8 cellular contexts compared by ENCODE assay signal in genomic region chr10:50937230-50937907, GRCh38. TPM values are rescaled to one million over a fixed set of nuclear protein-coding genes. Genes with fewer than 3 reads are reported as not detected.
A peak's percentile ranks its signal among the peaks of the same experiment; 100 is the strongest.
DNase-seq lines count a peak whose midpoint lies in the region; ATAC-seq and TF ChIP-seq lines count a peak whose summit lies in the region.

No MANE protein-coding gene starts in this region.

- peak; percentile 49 for TF ChIP-seq CTCF in BE2C (IDR thresholded peaks at IDR 0.05; ENCODE audit: low read depth, low read length)
- peak; percentile 77 for TF ChIP-seq CTCF in astrocyte of the spinal cord (IDR thresholded peaks at IDR 0.05; ENCODE audit: low read depth, low read length)
- no peak for TF ChIP-seq CTCF in natural killer cell (IDR thresholded peaks at IDR 0.05)

- H3K4me3 ChIP-seq in BE2C (ENCODE audit: low read depth, low read length) (no peak overlapping the region), astrocyte of the spinal cord (ENCODE audit: low read depth, low read length) (no peak overlapping the region)

- no peaks in the 10 kb centered on the region for H3K36me3 ChIP-seq in BE2C

- H3K4me3 Mint-ChIP-seq in natural killer cell: no peak overlapping the region

- no peaks in the 10 kb centered on the region for H3K4me1 ChIP-seq in BE2C

- H3K9me3 Mint-ChIP-seq in natural killer cell: peaks cover 0 to 2% of the 10 kb centered on the region in 2 donors

- no peak for DNase-seq in BE2C
- peak; percentile 15 for DNase-seq in HS-5 (ENCODE audit: low read depth)
- DNase-seq in astrocyte of the spinal cord (ENCODE audit: low read depth, low spot score): peak; percentile 52
- DNase-seq in kidney tubule cell (ENCODE audit: low spot score): peak; percentile 38
- DNase-seq in natural killer cell: no peak
- no peak for DNase-seq in RPMI8226
- DNase-seq in NCI-H2029 treated with DMSO at 0.1 percent for 48 hours (lab: John Stamatoyannopoulos, UW): no peak
- DNase-seq in NOMO-1 (lab: John Stamatoyannopoulos, UW; ENCODE audit: unreplicated experiment in 2 of 2): no peak

- no peaks in the 10 kb centered on the region for H3K27me3 ChIP-seq in BE2C

- no peak overlapping the region for H3K27ac Mint-ChIP-seq in natural killer cell

- intact Hi-C loops in natural killer cell (cut with micrococcal nuclease): no loop called here

- H3K4me1 Mint-ChIP-seq in natural killer cell: no peaks in the 10 kb centered on the region

- H3K27me3 Mint-ChIP-seq in natural killer cell (ENCODE audit: low read depth in 2 of 2): peaks cover 10 to 14% of the 10 kb centered on the region in 2 donors

- H3K9me3 ChIP-seq in BE2C: no peaks in the 10 kb centered on the region

- ATAC-seq in natural killer cell: no peak

- in situ Hi-C loops in astrocyte of the spinal cord (cut with HindIII; ENCODE audit: low sequenced_read_pairs): no loop called here

- H3K36me3 Mint-ChIP-seq in natural killer cell: no peaks in the 10 kb centered on the region

RNA-seq across cellular contexts. Expression of gene A1CF, which starts 51.9 kb away (rescaled TPM):
- polyA plus RNA-seq in BE2C (2012; ENCODE audit: insufficient read depth, insufficient read length, low read depth): not detected
- not detected for total RNA-seq in natural killer cell

Comparison
In these comparisons a context has a peak if more than half of its experiments do, and no peak if none do; other contexts are left out.
1. DNase-seq: peak in HS-5 (single experiment), astrocyte of the spinal cord (single experiment) and kidney tubule cell (single experiment); none in BE2C (single experiment), natural killer cell (single experiment), RPMI8226 (single experiment), NCI-H2029 treated with DMSO at 0.1 percent for 48 hours (single experiment) and NOMO-1 (0 of 2).